ENCODE assay signal across 9 cellular contexts in the genomic region with DNA sequence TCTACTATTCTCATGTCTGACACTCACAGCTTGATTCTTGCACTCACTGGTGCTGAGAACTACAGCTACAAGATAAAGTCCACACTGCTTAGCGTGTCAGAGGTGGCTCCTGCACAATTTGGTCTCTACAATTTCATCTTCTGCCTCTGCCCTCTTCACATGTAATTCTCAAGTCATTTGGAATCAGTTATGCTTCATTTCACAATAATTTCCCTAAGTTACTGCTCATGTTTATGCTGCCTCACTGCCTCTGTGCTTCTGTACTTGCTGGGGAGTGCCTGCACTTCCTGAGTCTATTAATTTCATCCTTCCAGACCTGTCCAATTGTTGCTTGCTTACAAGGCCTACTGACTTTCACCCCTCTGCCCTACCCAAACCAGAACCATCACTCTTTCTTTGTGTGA. TPM values are rescaled to one million over a fixed set of nuclear protein-coding genes. Genes with fewer than 3 reads are reported as not detected.
DNase-seq lines count a peak whose midpoint lies in the region; ATAC-seq and TF ChIP-seq lines count a peak whose summit lies in the region.
"Had no signal": no experiment of that assay in that cellular context is flagged by ENCODE, and none has a peak within 500 bp of the region (broad histone marks: within the 10 kb centered on the region; RNA-seq: fewer than 3 reads in every experiment).

No MANE protein-coding gene starts in this region.

- ATAC-seq in HG03159 (IDR thresholded peaks at IDR 0.05; ENCODE audit: unreplicated experiment), result no peak
- ATAC-seq: naive thymus-derived CD8-positive, alpha-beta T cell had no signal

- H3K9me2 ChIP-seq in hepatocyte (replicated peaks; ENCODE audit: insufficient read depth), result no peaks in the 10 kb centered on the region

- H3K36me3 ChIP-seq in HEK293 (ENCODE audit: control insufficient read depth in 2 of 2, insufficient read depth in 1 of 2, low read length in 2 of 2) (no peaks in the 10 kb centered on the region), ascending aorta (no peaks in the 10 kb centered on the region), hepatocyte (replicated peaks; ENCODE audit: insufficient read depth, low read depth) (no peaks in the 10 kb centered on the region), stomach (no peaks in the 10 kb centered on the region), HAP-1 (replicated peaks) (no peaks in the 10 kb centered on the region)

- no peaks in the 10 kb centered on the region for H3K9me3 ChIP-seq in HEK293 (ENCODE audit: control insufficient read depth, insufficient read depth, low read depth, low read length)
- H3K9me3 ChIP-seq in ascending aorta, result no peaks in the 10 kb centered on the region
- no peaks in the 10 kb centered on the region for H3K9me3 ChIP-seq in hepatocyte (ENCODE audit: low read depth)
- H3K9me3 ChIP-seq in stomach, result no peaks in the 10 kb centered on the region
- no peaks in the 10 kb centered on the region for H3K9me3 ChIP-seq in HAP-1

- 58% methylated on average over 1 of the region's 1 CpG for WGBS in hepatocyte (ENCODE audit: low lambda C conversion rate, missing lambda C conversion rate)
- 29 to 60% (median 44%) methylated on average over 1 of the region's 1 CpG for WGBS in stomach, 5 donors

- H3K4me1 ChIP-seq in HEK293 (ENCODE audit: control insufficient read depth, insufficient read depth, low read length), result 0 out of 2 replicates have a peak, but pooled peaks cover 2% of the 10 kb centered on the region
- H3K4me1 ChIP-seq in ascending aorta, result peaks cover 4 to 17% of the 10 kb centered on the region in 2 donors
- peaks cover 16% of the 10 kb centered on the region for H3K4me1 ChIP-seq in hepatocyte (ENCODE audit: insufficient read depth)
- H3K4me1 ChIP-seq in stomach, result peaks cover 11 to 36% (median 19%) of the 10 kb centered on the region in 4 donors
- H3K4me1 ChIP-seq in HAP-1, result no peaks in the 10 kb centered on the region; the same call in 1 of the 2 replicates

- no peaks in the 10 kb centered on the region for H4K20me1 ChIP-seq in hepatocyte (ENCODE audit: insufficient read depth, poor library complexity, severe bottlenecking)

- TF ChIP-seq EP300 in stomach (IDR thresholded peaks at IDR 0.05), result no peak

- CTCF ChIA-PET in HEK293 (lab: Yijun Ruan, JAX), result no interaction called here

- no peak for TF ChIP-seq POLR2A in stomach (IDR thresholded peaks at IDR 0.05)

- in situ Hi-C loops in HAP-1 (cut with MboI; ENCODE audit: low sequenced_read_pairs), result no loop called here

- H3K4me2 ChIP-seq in hepatocyte, result no peak overlapping the region

- TF ChIP-seq CTCF in HEK293 (tag by site-specific recombination; IDR thresholded peaks at IDR 0.05) (no peak), ascending aorta (IDR thresholded peaks at IDR 0.05) (no peak), hepatocyte (IDR thresholded peaks at IDR 0.05; ENCODE audit: poor library complexity) (no peak), stomach (IDR thresholded peaks at IDR 0.05) (no peak)

- POLR2A ChIA-PET in HEK293 (lab: Yijun Ruan, JAX), result no interaction called here

- intact Hi-C loops in ascending aorta (cut with DNase I), result no loop called here
- intact Hi-C loops in stomach (cut with DNase I; ENCODE audit: low total_unique reads), result no loop called here

- no peak for DNase-seq in ascending aorta (ENCODE audit: low spot score in 2 of 2)
- no peak for DNase-seq in hepatocyte (ENCODE audit: low spot score)
- no peak for DNase-seq in stomach
- no peak for DNase-seq in HAP-1 (ENCODE audit: low spot score in 2 of 2)
- DNase-seq in RPMI8226, result no peak
- DNase-seq in NCI-H2107 treated with DMSO at 0.1 percent for 48 hours (lab: John Stamatoyannopoulos, UW; ENCODE audit: unreplicated experiment), result no peak
- DNase-seq: naive thymus-derived CD8-positive, alpha-beta T cell had no signal

- no peak overlapping the region for H3K4me3 ChIP-seq in HEK293 (ENCODE audit: low read depth, low read length)
- no peak overlapping the region for H3K4me3 ChIP-seq in ascending aorta
- no peak overlapping the region for H3K4me3 ChIP-seq in hepatocyte
- no peak overlapping the region for H3K4me3 ChIP-seq in stomach
- H3K4me3 ChIP-seq in HAP-1, result no peak overlapping the region

- no peak overlapping the region for H3K27ac ChIP-seq in HEK293 (ENCODE audit: extremely low read depth, low read depth, low read length)
- peak overlapping the region; percentile 52 to 55 for H3K27ac ChIP-seq in ascending aorta
- peak overlapping the region; percentile 69 for H3K27ac ChIP-seq in hepatocyte
- peak overlapping the region in 4 of 5 donors; percentile 4 to 59 (median 36) for H3K27ac ChIP-seq in stomach

- H3K79me2 ChIP-seq in hepatocyte, result no peaks in the 10 kb centered on the region

- H3K27me3 ChIP-seq in ascending aorta, result no peaks in the 10 kb centered on the region
- no peaks in the 10 kb centered on the region for H3K27me3 ChIP-seq in hepatocyte
- H3K27me3 ChIP-seq in stomach, result no peaks in the 10 kb centered on the region
- no peaks in the 10 kb centered on the region for H3K27me3 ChIP-seq in HAP-1 (ENCODE audit: low read depth)

- H2AFZ ChIP-seq in hepatocyte, result peak overlapping the region; percentile 32

TF ChIP-seq in HEK293, 187 proteins besides CTCF, POLR2A, EP300 and RAD21:
- TF ChIP-seq OSR2 (tag by site-specific recombination; IDR thresholded peaks at IDR 0.05), result peak; percentile 39; the same call in 1 of the 2 replicates
- TF ChIP-seq, protein P1, sequence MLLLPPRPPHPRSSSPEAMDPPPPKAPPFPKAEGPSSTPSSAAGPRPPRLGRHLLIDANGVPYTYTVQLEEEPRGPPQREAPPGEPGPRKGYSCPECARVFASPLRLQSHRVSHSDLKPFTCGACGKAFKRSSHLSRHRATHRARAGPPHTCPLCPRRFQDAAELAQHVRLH (tag by site-specific recombination; IDR thresholded peaks at IDR 0.05), result no peak

RNA-seq across cellular contexts. Expression of a gene that starts 11.6 kb away (rescaled TPM):
- total RNA-seq in ascending aorta (63.2 TPM), hepatocyte (41.8 and 46.6 TPM in 2 replicates), stomach (100 to 1,000 TPM in 2 of 5 donors, 10 to 100 TPM in 3; 29.3 to 121 (median 61.6) TPM)
- polyA plus RNA-seq in hepatocyte (9.9 and 10.1 TPM in 2 replicates), stomach (10 to 100 TPM; 14.2 to 24.0 (median 18.4) TPM)
